In genomic region chr10:132521041-132521465, GRCh38 we compare ENCODE assay signal across 15 cellular contexts. TPM values are rescaled to one million over a fixed set of nuclear protein-coding genes. Genes with fewer than 3 reads are reported as not detected.
A peak's percentile ranks its signal among the peaks of the same experiment; 100 is the strongest.
DNase-seq lines count a peak whose midpoint lies in the region; ATAC-seq, FAIRE-seq and TF ChIP-seq lines count a peak whose summit lies in the region.
"Had no signal": no experiment of that assay in that cellular context is flagged by ENCODE, and none has a peak within 500 bp of the region (broad histone marks: within the 10 kb centered on the region; RNA-seq: fewer than 3 reads in every experiment).

No MANE protein-coding gene starts in this region.

- no peaks in the 10 kb centered on the region for H3K79me2 ChIP-seq in H1 (ENCODE audit: control insufficient read depth in 1 of 2, insufficient read depth in 2 of 2, low read length in 2 of 2)

- WGBS in H1 (ENCODE audit: extremely low coverage in 1 of 2, insufficient coverage in 1 of 2, insufficient read length in 1 of 2, insufficient replicate concordance in 2 of 2, low coverage in 1 of 2, low lambda C conversion rate in 2 of 2, missing lambda C conversion rate in 1 of 2), 2 experiments, result 90% methylated on average over 14 of the region's 14 CpGs; no CpG with 5 or more reads in 1 of the 2 experiments

- H3K36me3 ChIP-seq in RWPE2 (ENCODE audit: low read depth) (no peaks in the 10 kb centered on the region), H1 (ENCODE audit: control insufficient read depth in 2 of 4, insufficient read depth in 4 of 4, low read length in 3 of 4) (no peaks in the 10 kb centered on the region), tibial artery (no peaks in the 10 kb centered on the region)

- no peak for TF ChIP-seq POLR2A in H1 (IDR thresholded peaks at IDR 0.05; ENCODE audit: control extremely low read depth in 1 of 2, low read depth in 2 of 2, low read length in 2 of 2)

- H3K27me3 Mint-ChIP-seq in mesothelial cell of epicardium (ENCODE audit: low read depth), result no peaks in the 10 kb centered on the region

- FAIRE-seq in H1 (lab: Jason Lieb, UNC), result no peak
- FAIRE-seq: small intestine had no signal

- H3K18ac ChIP-seq in H1 (ENCODE audit: extremely low read depth, low read length), result no peak overlapping the region

- ATAC-seq in RWPE2 (ENCODE audit: low read depth) (no peak), HG02884 (IDR thresholded peaks at IDR 0.05; ENCODE audit: unreplicated experiment) (no peak)
- ATAC-seq: esophagus mucosa; Panc1; stimulated activated naive CD8-positive, alpha-beta T cell treated with anti-CD3 and anti-CD28 coated beads, Interleukin-15, amount 100 ng/mL, for 72 hours had no signal

- H3K23me2 ChIP-seq in H1 (ENCODE audit: low read depth, low read length), result peaks cover 20% of the 10 kb centered on the region; the same call in 1 of the 2 replicates

- H3K23ac ChIP-seq in H1 (ENCODE audit: insufficient read length), result no peak overlapping the region

- no peak overlapping the region for H4K5ac ChIP-seq in H1 (ENCODE audit: insufficient read length, low read depth, low read length)

- H3K4me1 Mint-ChIP-seq in mesothelial cell of epicardium, result peaks cover 45% of the 10 kb centered on the region
- H3K4me1 Mint-ChIP-seq: stimulated activated naive CD8-positive, alpha-beta T cell treated with anti-CD3 and anti-CD28 coated beads, Interleukin-15, amount 100 ng/mL, for 72 hours had no signal

- H3K27me3 ChIP-seq in RWPE2 (ENCODE audit: insufficient read depth, poor library complexity, severe bottlenecking) (no peaks in the 10 kb centered on the region), H1 (replicated peaks in 1 of 4; ENCODE audit: control insufficient read depth in 3 of 4, extremely low read depth in 1 of 4, insufficient read depth in 3 of 4, low read length in 3 of 4) (peaks cover 4 to 33% (median 15%) of the 10 kb centered on the region in 4 experiments; a peak in 6 of 7 replicates), tibial artery (peaks cover 0 to 5% of the 10 kb centered on the region in 2 donors)

- CTCF ChIA-PET in H1 (lab: Charles Lee; ENCODE audit: partially characterized antibody), result interaction anchor here (0.7 to 2.4 kb wide), 11 partner anchors 12 to 273 kb away, joined by 3 to 9 read pairs (median 3); no protein-coding TSS in a partner anchor

- H2AK5ac ChIP-seq in H1 (ENCODE audit: low read depth, low read length), result no peak overlapping the region

- no peak overlapping the region for H3K4me2 ChIP-seq in H1 (ENCODE audit: insufficient read depth in 1 of 2, low read depth in 2 of 2, low read length in 2 of 2)

- H3K9ac ChIP-seq in H1 (replicated peaks in 1 of 4; ENCODE audit: extremely low read depth in 1 of 4, low read depth in 3 of 4, low read length in 3 of 4), result no peak overlapping the region

- H3K9me3 Mint-ChIP-seq in mesothelial cell of epicardium, result no peaks in the 10 kb centered on the region
- H3K9me3 Mint-ChIP-seq: stimulated activated naive CD8-positive, alpha-beta T cell treated with anti-CD3 and anti-CD28 coated beads, Interleukin-15, amount 100 ng/mL, for 72 hours had no signal

- TF ChIP-seq EP300 in H1 (IDR thresholded peaks at IDR 0.05; ENCODE audit: borderline replicate concordance in 1 of 2, low read depth in 2 of 2, low read length in 2 of 2), result no peak

- H3K9me3 ChIP-seq in RWPE2 (ENCODE audit: severe bottlenecking) (no peaks in the 10 kb centered on the region), H1 (ENCODE audit: insufficient read depth in 2 of 2, low read depth in 1 of 2, low read length in 1 of 2) (no peaks in the 10 kb centered on the region), tibial artery (no peaks in the 10 kb centered on the region)

- no peak for TF ChIP-seq CTCF in RWPE2 (IDR thresholded peaks at IDR 0.05; ENCODE audit: poor library complexity, severe bottlenecking)
- TF ChIP-seq CTCF in H1 (IDR thresholded peaks at IDR 0.05; ENCODE audit: control extremely low read depth in 1 of 3, insufficient read depth in 1 of 3, low read depth in 1 of 3, low read length in 3 of 3), result no peak
- no peak for TF ChIP-seq CTCF in mesothelial cell of epicardium (IDR thresholded peaks at IDR 0.05; ENCODE audit: unreplicated experiment)
- no peak for TF ChIP-seq CTCF in tibial artery (IDR thresholded peaks at IDR 0.05)

- H3K4me3 ChIP-seq in RWPE2 (ENCODE audit: severe bottlenecking) (no peak overlapping the region), H1 (ENCODE audit: extremely low read depth in 1 of 4, insufficient read depth in 2 of 4, low read depth in 3 of 4, low read length in 4 of 4) (no peak overlapping the region), tibial artery (no peak overlapping the region)

- peak; percentile 40 for DNase-seq in RWPE2 (ENCODE audit: low spot score)
- DNase-seq in H1 (ENCODE audit: low read depth in 1 of 2, low spot score in 2 of 2), result no peak
- DNase-seq in mesothelial cell of epicardium (ENCODE audit: low spot score in 2 of 2, unreplicated experiment in 2 of 2), result no peak
- peak; percentile 15 to 66 for DNase-seq in tibial artery
- DNase-seq in DMS53 treated with DMSO at 0.1 percent for 48 hours (lab: John Stamatoyannopoulos, UW; ENCODE audit: unreplicated experiment), result no peak
- no peak for DNase-seq in cortex of kidney (lab: John Stamatoyannopoulos, UW)
- DNase-seq: activated CD4-positive, alpha-beta T cell treated with anti-CD3 and anti-CD28 coated beads for 1 hour; NCI-H187 treated with DMSO at 0.1 percent for 48 hours; NCI-H510A; small intestine had no signal

- intact Hi-C loops in tibial artery (cut with DNase I; ENCODE audit: low total_unique reads), result no loop called here

- H2BK5ac ChIP-seq in H1 (ENCODE audit: low read depth, low read length), result no peak overlapping the region

- H3K79me1 ChIP-seq in H1 (ENCODE audit: low read depth, low read length), result no peaks in the 10 kb centered on the region

- no peak overlapping the region for H4K8ac ChIP-seq in H1 (ENCODE audit: extremely low read depth, insufficient read depth, low read length)

- H3K56ac ChIP-seq in H1 (replicated peaks; ENCODE audit: insufficient read length, low read depth, low read length), result no peak overlapping the region

- no peak overlapping the region for H3K27ac ChIP-seq in RWPE2 (ENCODE audit: poor library complexity, severe bottlenecking)
- no peak overlapping the region for H3K27ac ChIP-seq in H1 (ENCODE audit: low read depth, low read length)
- H3K27ac ChIP-seq in tibial artery, result peak overlapping the region; percentile 88 to 89

- no peak overlapping the region for H2BK20ac ChIP-seq in H1 (ENCODE audit: low read length)

- H3K4me1 ChIP-seq in RWPE2 (ENCODE audit: insufficient read depth, poor library complexity, severe bottlenecking), result peaks cover 20% of the 10 kb centered on the region
- H3K4me1 ChIP-seq in H1 (replicated peaks in 1 of 4; ENCODE audit: control insufficient read depth in 3 of 4, insufficient read depth in 4 of 4, low read length in 3 of 4), result peaks cover 11 to 30% (median 23%) of the 10 kb centered on the region in 4 experiments
- H3K4me1 ChIP-seq in tibial artery, result peaks cover 33 to 55% (median 49%) of the 10 kb centered on the region in 4 donors

- no peak overlapping the region for H2AFZ ChIP-seq in H1 (ENCODE audit: low read length)

- H3K27ac Mint-ChIP-seq in mesothelial cell of epicardium, result peak overlapping the region; percentile 96
- H3K27ac Mint-ChIP-seq: activated naive CD8-positive, alpha-beta T cell; stimulated activated naive CD8-positive, alpha-beta T cell treated with anti-CD3 and anti-CD28 coated beads, Interleukin-15, amount 100 ng/mL, for 72 hours had no signal

- H4K20me1 ChIP-seq in H1 (replicated peaks in 1 of 2; ENCODE audit: control insufficient read depth in 1 of 2, insufficient read depth in 2 of 2, low read length in 2 of 2), result peaks cover 0 to 4% of the 10 kb centered on the region in 2 experiments

- H4K91ac ChIP-seq in H1 (replicated peaks; ENCODE audit: insufficient read length, low read length), result no peak overlapping the region

- no peak overlapping the region for H3K4me3 Mint-ChIP-seq in mesothelial cell of epicardium
- H3K4me3 Mint-ChIP-seq: activated naive CD8-positive, alpha-beta T cell; stimulated activated naive CD8-positive, alpha-beta T cell treated with anti-CD3 and anti-CD28 coated beads, Interleukin-15, amount 100 ng/mL, for 72 hours had no signal

- no peak overlapping the region for H2BK120ac ChIP-seq in H1 (replicated peaks; ENCODE audit: low read depth, low read length)

- POLR2A ChIA-PET in H1 (lab: Charles Lee; ENCODE audit: partially characterized antibody), result interaction anchor here (1.3 to 2.0 kb wide), 2 partner anchors 8 to 11 kb away, joined by 5 to 6 read pairs; no protein-coding TSS in a partner anchor

- H2BK12ac ChIP-seq in H1 (ENCODE audit: low read depth, low read length), result 0 out of 2 replicates have a peak overlapping the region, but pooled peaks have one; percentile 17

- H3K4ac ChIP-seq in H1 (replicated peaks; ENCODE audit: insufficient read length, low read depth, low read length), result no peak overlapping the region

- H3K36me3 Mint-ChIP-seq in mesothelial cell of epicardium, result no peaks in the 10 kb centered on the region
- H3K36me3 Mint-ChIP-seq: activated naive CD8-positive, alpha-beta T cell had no signal

- no peak overlapping the region for H2BK15ac ChIP-seq in H1 (ENCODE audit: low read length)

- no peak for TF ChIP-seq RAD21 in H1 (IDR thresholded peaks at IDR 0.05 in 1 of 2, conservative IDR thresholded peaks at IDR 0.05 in 1 of 2; ENCODE audit: low read depth in 2 of 2, low read length in 2 of 2)

- H3K14ac ChIP-seq in H1 (ENCODE audit: insufficient read length), result no peak overlapping the region

TF ChIP-seq in H1, 55 proteins besides CTCF, POLR2A, EP300 and RAD21 (continues in another document):
- TF ChIP-seq KDM4A (IDR thresholded peaks at IDR 0.05; ENCODE audit: low read depth, low read length, severe bottlenecking) (no peak), CHD2 (IDR thresholded peaks at IDR 0.05; ENCODE audit: low read length) (no peak), BCL11A (IDR thresholded peaks at IDR 0.05; ENCODE audit: low read depth in 2 of 2, low read length in 2 of 2) (no peak), EZH2 (IDR thresholded peaks at IDR 0.05; ENCODE audit: low read depth, low read length, severe bottlenecking) (no peak), SIX5 (IDR thresholded peaks at IDR 0.05; ENCODE audit: low read depth, low read length) (no peak)

RNA-seq across cellular contexts. Expression of gene INPP5A, which starts 16.5 kb away (rescaled TPM):
- total RNA-seq in H1 (2021; fragmentation: NEBNext Ultra II Directional; extraction: Animal tissue kit (Norgen Biotek cat#: 25700)), result 25.5 and 27.5 TPM in 2 replicates
- 16.8 and 19.7 TPM in 2 replicates for polyA plus RNA-seq in H1 (2011; rRNA removed)
- polyA plus RNA-seq in H1 (2011; cell fraction: cytosol; rRNA removed), result 15.9 TPM
- 12.0 TPM for polyA plus RNA-seq in H1 (2011; cell fraction: nucleus; rRNA removed)
- polyA plus RNA-seq in H1 (2012, experiment 1 of 2), result 16.0 to 19.8 TPM (median 18.0 TPM) in 4 replicates
- polyA plus RNA-seq in H1 (2012, experiment 2 of 2), result 19.3 TPM
- polyA plus RNA-seq in H1 (2013, experiment 1 of 2), result 15.4 TPM
- 14.7 TPM for polyA plus RNA-seq in H1 (2013, experiment 2 of 2)
- 21.6 and 22.1 TPM in 2 replicates for polyA minus RNA-seq in H1 (2011; rRNA and poly(A)+ RNA removed)
- 12.3 TPM for polyA minus RNA-seq in H1 (2011; cell fraction: cytosol; rRNA and poly(A)+ RNA removed)
- 12.1 TPM for polyA minus RNA-seq in H1 (2011; cell fraction: nucleus; rRNA and poly(A)+ RNA removed)
- 36.4 to 41.8 TPM (median 41.0 TPM) in 3 replicates for total RNA-seq in mesothelial cell of epicardium

Comparison
In these comparisons a context has a peak if more than half of its experiments do, and no peak if none do; other contexts are left out.
1. DNase-seq: peak in RWPE2 (single experiment) and tibial artery (2 of 2); none in H1 (0 of 2), mesothelial cell of epicardium (0 of 2), DMS53 treated with DMSO at 0.1 percent for 48 hours (single experiment) and cortex of kidney (single experiment).
2. H3K27ac ChIP-seq: peak in tibial artery (2 of 2); none in RWPE2 (single experiment) and H1 (single experiment).